ENCODE assay signal across 13 cellular contexts in the genomic region with DNA sequence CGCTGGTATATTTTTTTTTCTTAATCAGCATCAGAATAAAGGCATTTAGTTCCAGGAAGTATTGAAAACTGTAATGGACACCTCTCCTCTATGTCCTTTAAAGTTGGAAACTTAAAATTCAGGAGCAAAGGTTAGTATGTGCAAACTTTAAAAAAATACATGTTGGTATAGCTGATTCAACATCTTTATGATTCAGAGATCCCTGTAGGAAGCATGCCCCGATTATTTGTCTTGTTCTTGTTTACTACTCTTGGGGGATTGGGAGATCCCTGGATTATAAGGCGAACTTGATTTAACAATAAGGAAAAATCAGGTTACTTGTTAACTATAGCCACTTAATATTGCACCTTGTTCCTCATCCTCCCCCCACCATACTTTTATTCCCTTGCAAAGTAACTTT. TPM values are rescaled to one million over a fixed set of nuclear protein-coding genes. Genes with fewer than 3 reads are reported as not detected.
A peak's percentile ranks its signal among the peaks of the same experiment; 100 is the strongest.
DNase-seq lines count a peak whose midpoint lies in the region; ATAC-seq and TF ChIP-seq lines count a peak whose summit lies in the region.
"Had no signal": no experiment of that assay in that cellular context is flagged by ENCODE, and none has a peak within 500 bp of the region (broad histone marks: within the 10 kb centered on the region; RNA-seq: fewer than 3 reads in every experiment).

No MANE protein-coding gene starts in this region.

- TF ChIP-seq POLR2A in Peyer's patch (IDR thresholded peaks at IDR 0.05), result no peak

- H3K27me3 Mint-ChIP-seq in Calu3 (ENCODE audit: unreplicated experiment), result no peaks in the 10 kb centered on the region
- peaks cover 40% of the 10 kb centered on the region for H3K27me3 Mint-ChIP-seq in neural progenitor cell (ENCODE audit: insufficient read depth, low read depth)

- DNase-seq in Calu3 (no peak), Peyer's patch (no peak), epithelial cell of prostate (ENCODE audit: low read depth, low spot score) (no peak), neural progenitor cell (ENCODE audit: low spot score) (no peak), foreskin melanocyte (no peak), NCI-H1930 (lab: John Stamatoyannopoulos, UW) (no peak)
- DNase-seq: activated T-cell treated with anti-CD3 and anti-CD28 coated beads, Interleukin-2, amount 50 U/mL, for 72 hours; EL; erythroblast; NCI-H2227 treated with DMSO at 0.1 percent for 48 hours; T-helper 1 cell had no signal

- peaks cover 0 to 8% (median 0%) of the 10 kb centered on the region in 4 donors for H3K4me1 ChIP-seq in Peyer's patch
- peaks cover 9% of the 10 kb centered on the region for H3K4me1 ChIP-seq in neural progenitor cell

- BruUV-seq in Calu3 (replicated peaks; lab: Mats Ljungman, UMichigan), result TSS peak; percentile 29

- H3K4me3 ChIP-seq in Peyer's patch (peak overlapping the region in 3 of 4 donors; percentile 46 to 69 (median 67)), neural progenitor cell (peak overlapping the region; percentile 79)

- ATAC-seq in HG03135 (IDR thresholded peaks at IDR 0.05; ENCODE audit: unreplicated experiment) (no peak), GM18861 (IDR thresholded peaks at IDR 0.05; ENCODE audit: unreplicated experiment) (no peak)
- ATAC-seq: activated T-cell treated with anti-CD3 and anti-CD28 coated beads, Interleukin-2, amount 50 U/mL, for 72 hours had no signal

- no peak overlapping the region for H3K9ac ChIP-seq in neural progenitor cell

- peaks cover 22% of the 10 kb centered on the region for H3F3A ChIP-seq in neural progenitor cell (ENCODE audit: low read depth)

- intact Hi-C loops in Calu3 (cut with micrococcal nuclease; ENCODE audit: unreplicated experiment), result loop anchor here (2.0 kb wide), 1 partner anchor 36 kb away; no protein-coding TSS in a partner anchor

- H3K27ac Mint-ChIP-seq in Calu3 (ENCODE audit: unreplicated experiment), result peak overlapping the region; percentile 93
- H3K27ac Mint-ChIP-seq in neural progenitor cell, result no peak overlapping the region
- H3K27ac Mint-ChIP-seq: activated T-cell treated with anti-CD3 and anti-CD28 coated beads, Interleukin-2, amount 50 U/mL, for 72 hours had no signal

- peaks cover 12% of the 10 kb centered on the region for H3K79me2 ChIP-seq in neural progenitor cell (ENCODE audit: low read depth)

- peak overlapping the region; percentile 94 for H2AFZ ChIP-seq in neural progenitor cell (replicated peaks)

- H3K4me2 ChIP-seq in neural progenitor cell, result peak overlapping the region; percentile 93

- CTCF ChIA-PET in Calu3 (lab: Charles Lee), result interaction anchor here (0.6 to 2.2 kb wide), 2 partner anchors 46 to 662 kb away, joined by 6 to 9 read pairs; no protein-coding TSS in a partner anchor

- H3K4me1 Mint-ChIP-seq in Calu3 (ENCODE audit: low read depth, unreplicated experiment), result peaks cover 35% of the 10 kb centered on the region
- peaks cover 21% of the 10 kb centered on the region for H3K4me1 Mint-ChIP-seq in neural progenitor cell

- peaks cover 60% of the 10 kb centered on the region for H3K36me3 Mint-ChIP-seq in Calu3 (ENCODE audit: insufficient read depth, unreplicated experiment)
- peaks cover 2% of the 10 kb centered on the region for H3K36me3 Mint-ChIP-seq in neural progenitor cell

- no peaks in the 10 kb centered on the region for H4K20me1 ChIP-seq in neural progenitor cell (ENCODE audit: low read depth)

- H3K36me3 ChIP-seq in Peyer's patch (no peaks in the 10 kb centered on the region), neural progenitor cell (no peaks in the 10 kb centered on the region)

- H3K4me3 Mint-ChIP-seq in Calu3 (ENCODE audit: low read depth, unreplicated experiment) (peak overlapping the region; percentile 99), neural progenitor cell (peak overlapping the region; percentile 83)

- H3K9me3 Mint-ChIP-seq in Calu3 (ENCODE audit: low read depth, unreplicated experiment), result no peaks in the 10 kb centered on the region
- no peaks in the 10 kb centered on the region for H3K9me3 Mint-ChIP-seq in neural progenitor cell
- H3K9me3 Mint-ChIP-seq: activated T-cell treated with anti-CD3 and anti-CD28 coated beads, Interleukin-2, amount 50 U/mL, for 72 hours had no signal

- TF ChIP-seq CTCF in Calu3 (IDR thresholded peaks at IDR 0.05; ENCODE audit: unreplicated experiment) (no peak), Peyer's patch (IDR thresholded peaks at IDR 0.05) (no peak), neural progenitor cell (IDR thresholded peaks at IDR 0.05) (no peak)

- H3K9me3 ChIP-seq in Peyer's patch (no peaks in the 10 kb centered on the region), neural progenitor cell (ENCODE audit: low read depth) (no peaks in the 10 kb centered on the region)

- H3K27ac ChIP-seq in Peyer's patch (peak overlapping the region in 3 of 4 donors; percentile 73 to 91 (median 80)), epithelial cell of prostate (peak overlapping the region; percentile 82), neural progenitor cell (no peak overlapping the region)

- no peaks in the 10 kb centered on the region for H3K27me3 ChIP-seq in Peyer's patch
- peaks cover 27% of the 10 kb centered on the region for H3K27me3 ChIP-seq in neural progenitor cell

RNA-seq across cellular contexts. Expression of a gene that starts 1.7 kb away (rescaled TPM):
- total RNA-seq in Calu3 (2022) (122 and 147 TPM in 2 replicates), Peyer's patch (100 to 1,000 TPM in 2 of 4 donors, 10 to 100 TPM in 1, 1 to 10 TPM in 1; 9.9 to 146 (median 88.2) TPM), neural progenitor cell (ENCODE audit: low replicate concordance) (9.3 and 10.6 TPM in 2 replicates)

RNA-seq across cellular contexts. Expression of a gene that starts 29.3 kb away (rescaled TPM):
- total RNA-seq in Calu3 (2022) (not detected in 2 replicates), Peyer's patch (10 to 100 TPM in 1 of 4 donors, not detected in 3; 11.6 TPM), neural progenitor cell (ENCODE audit: low replicate concordance) (not detected in 2 replicates)
